Comparison of ENCODE assay signal across 19 cellular contexts in genomic region chr3:64651791-64652241, GRCh38. TPM values are rescaled to one million over a fixed set of nuclear protein-coding genes. Genes with fewer than 3 reads are reported as not detected.
DNase-seq lines count a peak whose midpoint lies in the region; ATAC-seq and TF ChIP-seq lines count a peak whose summit lies in the region.
"Had no signal": no experiment of that assay in that cellular context is flagged by ENCODE, and none has a peak within 500 bp of the region (broad histone marks: within the 10 kb centered on the region; RNA-seq: fewer than 3 reads in every experiment).

No MANE protein-coding gene starts in this region.

- intact Hi-C loops in body of pancreas (cut with DNase I) = no loop called here

- TF ChIP-seq POLR2A in body of pancreas (IDR thresholded peaks at IDR 0.05) = no peak

- H3K27ac ChIP-seq in body of pancreas (peak overlapping the region in 3 of 4 donors; percentile 10 to 47 (median 24)), smooth muscle cell (ENCODE audit: low read depth) (peak overlapping the region; percentile 0)
- H3K27ac ChIP-seq: 22Rv1 had no signal

- no peaks in the 10 kb centered on the region for H3K36me3 ChIP-seq in body of pancreas (replicated peaks in 1 of 2; ENCODE audit: insufficient read depth in 1 of 2, low read depth in 2 of 2)
- peaks cover 6% of the 10 kb centered on the region for H3K36me3 ChIP-seq in smooth muscle cell (ENCODE audit: low read depth)

- no peak overlapping the region for H3K4me2 ChIP-seq in smooth muscle cell

- peak in 2 of 7 experiments; percentile 10 to 24 for TF ChIP-seq CTCF in body of pancreas (IDR thresholded peaks at IDR 0.05)
- peak; percentile 4 for TF ChIP-seq CTCF in fibroblast of the aortic adventitia (IDR thresholded peaks at IDR 0.05; ENCODE audit: insufficient read depth, low read length)
- no peak for TF ChIP-seq CTCF in smooth muscle cell (IDR thresholded peaks at IDR 0.05; ENCODE audit: borderline replicate concordance, insufficient read depth, poor library complexity, severe bottlenecking)

- no peaks in the 10 kb centered on the region for H4K20me1 ChIP-seq in smooth muscle cell (ENCODE audit: low read depth)

- no peaks in the 10 kb centered on the region for H3K27me3 ChIP-seq in body of pancreas
- no peaks in the 10 kb centered on the region for H3K27me3 ChIP-seq in smooth muscle cell (ENCODE audit: low read depth)
- H3K27me3 ChIP-seq: tibial artery had no signal

- H3K79me2 ChIP-seq in smooth muscle cell (ENCODE audit: low read depth) = peaks cover 4% of the 10 kb centered on the region

- no peaks in the 10 kb centered on the region for H3K9me3 ChIP-seq in body of pancreas
- H3K9me3 ChIP-seq in smooth muscle cell (replicated peaks; ENCODE audit: low read depth) = no peaks in the 10 kb centered on the region
- H3K9me3 ChIP-seq: mucosa of descending colon, tibial artery had no signal

- H3K9ac ChIP-seq in smooth muscle cell (ENCODE audit: low read depth) = no peak overlapping the region

- peaks cover 10% of the 10 kb centered on the region for H3K4me1 ChIP-seq in body of pancreas
- H3K4me1 ChIP-seq in smooth muscle cell (ENCODE audit: low read depth) = peaks cover 23% of the 10 kb centered on the region

- no peak overlapping the region for H2AFZ ChIP-seq in smooth muscle cell (ENCODE audit: low read depth)

- H3K4me3 ChIP-seq in body of pancreas (no peak overlapping the region), fibroblast of the aortic adventitia (ENCODE audit: low read depth, low read length) (no peak overlapping the region), smooth muscle cell (no peak overlapping the region)
- H3K4me3 ChIP-seq: mucosa of descending colon, tibial artery had no signal

- ATAC-seq in body of pancreas = peak; percentile 80
- no peak for ATAC-seq in GM21786 (IDR thresholded peaks at IDR 0.05; ENCODE audit: unreplicated experiment)
- no peak for ATAC-seq in GM19463 (IDR thresholded peaks at IDR 0.05; ENCODE audit: unreplicated experiment)
- ATAC-seq: left colon, mucosa of descending colon had no signal

- 39 to 49% methylated on average over 2 of the region's 2 CpGs for WGBS in body of pancreas, 2 donors
- WGBS in smooth muscle cell (ENCODE audit: low lambda C conversion rate) = 43% methylated on average over 2 of the region's 2 CpGs

- peak; percentile 52 for DNase-seq in SIG-M5 treated with dmso at 0.1 percent for 504 hours (lab: John Stamatoyannopoulos, UW; ENCODE audit: unreplicated experiment)
- no peak for DNase-seq in SIG-M5 (lab: John Stamatoyannopoulos, UW)
- DNase-seq in body of pancreas = peak in 2 of 4 donors; percentile 27 to 38
- peak; percentile 37 for DNase-seq in fibroblast of the aortic adventitia (ENCODE audit: low read depth)
- DNase-seq in smooth muscle cell (lab: John Stamatoyannopoulos, UW; ENCODE audit: unreplicated experiment) = no peak
- no peak for DNase-seq in stimulated activated naive CD4-positive, alpha-beta T cell treated with Interleukin-2 at 50 U/mL for 16 hours (lab: John Stamatoyannopoulos, UW)
- DNase-seq: activated gamma-delta T cell; amniotic stem cell; foreskin melanocyte; left colon; mucosa of descending colon; NCI-H2107; NCI-H524; stimulated activated naive CD4-positive, alpha-beta T cell; T-helper 1 cell; tibial artery had no signal

- peaks cover 8% of the 10 kb centered on the region for H3F3A ChIP-seq in smooth muscle cell (ENCODE audit: low read depth)

RNA-seq across cellular contexts. Expression of gene ADAMTS9, which starts 36.0 kb away (rescaled TPM):
- total RNA-seq in body of pancreas = 10 to 100 TPM; 27.2 to 54.7 TPM
- 0.54 and 3.7 TPM in 2 replicates for total RNA-seq in fibroblast of the aortic adventitia (ENCODE audit: low replicate concordance)
- 66.6 and 68.0 TPM in 2 replicates for total RNA-seq in smooth muscle cell
- polyA plus RNA-seq in smooth muscle cell = 18.7 and 19.9 TPM in 2 replicates

Comparison
In these comparisons a context has a peak if more than half of its experiments do, and no peak if none do; other contexts are left out.
1. DNase-seq: peak in SIG-M5 treated with dmso at 0.1 percent for 504 hours (single experiment) and fibroblast of the aortic adventitia (single experiment); none in SIG-M5 (single experiment), smooth muscle cell (single experiment) and stimulated activated naive CD4-positive, alpha-beta T cell treated with Interleukin-2 at 50 U/mL for 16 hours (single experiment).